Comparison of ENCODE assay signal across 11 cellular contexts in the genomic region with DNA sequence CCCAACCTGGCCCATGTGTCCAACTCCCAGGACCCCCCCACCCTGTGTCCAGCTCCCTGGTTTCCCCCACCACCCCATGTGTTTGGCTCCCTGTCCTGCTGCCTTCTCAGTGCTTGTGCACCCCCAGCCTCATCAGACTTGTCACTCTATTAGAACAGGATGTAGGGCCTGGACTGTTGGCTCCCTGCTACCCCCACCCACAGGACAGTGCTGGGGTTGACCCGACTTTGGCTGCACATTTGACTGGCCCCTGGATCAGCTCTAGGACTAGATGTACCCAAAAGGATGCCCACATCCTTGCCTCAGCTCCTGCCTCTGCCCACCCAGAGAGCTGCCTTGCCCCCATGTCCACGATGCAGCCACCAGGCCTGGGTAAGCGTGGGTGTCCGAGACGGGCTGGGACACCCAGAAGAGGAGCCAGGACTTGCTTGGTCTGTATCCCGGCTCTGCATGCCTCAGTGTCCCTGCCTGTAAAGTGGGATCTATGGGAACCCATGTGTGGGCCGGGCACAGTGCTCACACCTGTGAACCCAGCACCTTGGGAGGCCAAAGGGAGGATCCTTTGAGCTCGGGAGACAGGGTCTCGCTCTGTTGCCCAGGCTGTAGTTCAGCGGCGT. TPM values are rescaled to one million over a fixed set of nuclear protein-coding genes. Genes with fewer than 3 reads are reported as not detected.
DNase-seq lines count a peak whose midpoint lies in the region; ATAC-seq, FAIRE-seq and TF ChIP-seq lines count a peak whose summit lies in the region.
"Had no signal": no experiment of that assay in that cellular context is flagged by ENCODE, and none has a peak within 500 bp of the region (broad histone marks: within the 10 kb centered on the region; RNA-seq: fewer than 3 reads in every experiment).

No MANE protein-coding gene starts in this region.

- no peak for DNase-seq in activated CD4-positive, alpha-beta T cell treated with anti-CD3 and anti-CD28 coated beads for 36 hours
- no peak for DNase-seq in activated CD4-positive, alpha-beta T cell treated with anti-CD3 and anti-CD28 coated beads, Interleukin-2, amount 50 U/mL, for 4 hours
- DNase-seq in HCT116 (ENCODE audit: low read depth, low spot score): no peak
- DNase-seq in astrocyte (ENCODE audit: low read depth): no peak
- peak; percentile 57 for DNase-seq in osteoblast (ENCODE audit: insufficient read length, low spot score, missing footprints)
- DNase-seq in head of caudate nucleus: no peak
- no peak for DNase-seq in activated effector memory CD4-positive, alpha-beta T cell treated with Interleukin-2 at 50 U/mL for 16 hours
- DNase-seq: esophagus squamous epithelium had no signal

- no peaks in the 10 kb centered on the region for H4K20me1 ChIP-seq in HCT116 (ENCODE audit: insufficient read depth)
- no peaks in the 10 kb centered on the region for H4K20me1 ChIP-seq in astrocyte (ENCODE audit: insufficient read depth, low read length)
- no peaks in the 10 kb centered on the region for H4K20me1 ChIP-seq in osteoblast (ENCODE audit: insufficient read depth, low read length)

- no peaks in the 10 kb centered on the region for H3K27me3 Mint-ChIP-seq in activated CD4-positive, alpha-beta T cell treated with anti-CD3 and anti-CD28 coated beads for 36 hours
- no peaks in the 10 kb centered on the region for H3K27me3 Mint-ChIP-seq in astrocyte (ENCODE audit: low read depth, unreplicated experiment)

- TF ChIP-seq CTCF in HCT116 (IDR thresholded peaks at IDR 0.05 in 2 of 3, conservative IDR thresholded peaks at IDR 0.05 in 1 of 3; ENCODE audit: borderline replicate concordance in 1 of 3, insufficient read depth in 1 of 3, low read depth in 2 of 3, low read length in 2 of 3) (0 out of 6 replicates have a peak, but pooled peaks of 1 of the 3 experiments have one; percentile 2), astrocyte (IDR thresholded peaks at IDR 0.05; ENCODE audit: insufficient read depth, low read depth, low read length) (no peak), osteoblast (IDR thresholded peaks at IDR 0.05; ENCODE audit: extremely low read depth, low read depth, low read length) (no peak)

- ATAC-seq in activated CD4-positive, alpha-beta T cell treated with anti-CD3 and anti-CD28 coated beads for 36 hours: no peak
- ATAC-seq in HCT116: no peak
- no peak for ATAC-seq in GM18519 (IDR thresholded peaks at IDR 0.05; ENCODE audit: low FRiP score, unreplicated experiment)

- no peak overlapping the region for H2AFZ ChIP-seq in HCT116 (ENCODE audit: low read depth, low read length, poor library complexity, severe bottlenecking)
- no peak overlapping the region for H2AFZ ChIP-seq in astrocyte (ENCODE audit: low read depth, low read length)
- H2AFZ ChIP-seq in osteoblast (ENCODE audit: low read length): no peak overlapping the region

- no peaks in the 10 kb centered on the region for H3K36me3 Mint-ChIP-seq in activated CD4-positive, alpha-beta T cell treated with anti-CD3 and anti-CD28 coated beads for 36 hours (ENCODE audit: low read depth)
- no peaks in the 10 kb centered on the region for H3K36me3 Mint-ChIP-seq in astrocyte (ENCODE audit: low read depth, unreplicated experiment)

- H3K4me3 Mint-ChIP-seq in activated CD4-positive, alpha-beta T cell treated with anti-CD3 and anti-CD28 coated beads for 36 hours: peak overlapping the region; percentile 75
- peak overlapping the region; percentile 67 for H3K4me3 Mint-ChIP-seq in astrocyte (ENCODE audit: unreplicated experiment)

- H3K27me3 ChIP-seq in HCT116 (ENCODE audit: insufficient read depth, low read length) (no peaks in the 10 kb centered on the region), astrocyte (ENCODE audit: insufficient read depth, low read length) (no peaks in the 10 kb centered on the region), osteoblast (ENCODE audit: insufficient read depth, low read length) (no peaks in the 10 kb centered on the region)
- H3K27me3 ChIP-seq: tibial nerve had no signal

- TF ChIP-seq POLR2A in HCT116 (IDR thresholded peaks at IDR 0.05; ENCODE audit: borderline replicate concordance, extremely low read depth, insufficient read depth, insufficient read length): no peak

- TF ChIP-seq RAD21 in HCT116 (IDR thresholded peaks at IDR 0.05; ENCODE audit: low read depth): no peak

- peaks cover 50 to 79% of the 10 kb centered on the region in 2 experiments for H3K4me1 ChIP-seq in HCT116 (ENCODE audit: control insufficient read depth in 1 of 2, insufficient read depth in 2 of 2, low read length in 2 of 2)
- H3K4me1 ChIP-seq in astrocyte (ENCODE audit: insufficient read depth, low read length): peaks cover 47% of the 10 kb centered on the region
- peaks cover 40% of the 10 kb centered on the region for H3K4me1 ChIP-seq in osteoblast (ENCODE audit: insufficient read depth, low read length)

- intact Hi-C loops in activated CD4-positive, alpha-beta T cell treated with anti-CD3 and anti-CD28 coated beads for 36 hours (cut with DNase I, micrococcal nuclease): no loop called here
- intact Hi-C loops in HCT116 (cut with micrococcal nuclease): no loop called here
- intact Hi-C loops in head of caudate nucleus (cut with DNase I): no loop called here

- H3K36me3 ChIP-seq in HCT116 (ENCODE audit: control insufficient read depth in 1 of 2, insufficient read depth in 2 of 2, low read length in 2 of 2): no peaks in the 10 kb centered on the region; a peak in 1 of 4 replicates
- H3K36me3 ChIP-seq in astrocyte (ENCODE audit: insufficient read depth, low read length): no peaks in the 10 kb centered on the region
- H3K36me3 ChIP-seq in osteoblast (ENCODE audit: insufficient read depth, low read length): no peaks in the 10 kb centered on the region
- H3K36me3 ChIP-seq: esophagus squamous epithelium, tibial nerve had no signal

- BruUV-seq in HCT116 (replicated peaks; lab: Mats Ljungman, UMichigan): no TSS peak

- H3K27ac Mint-ChIP-seq in activated CD4-positive, alpha-beta T cell treated with anti-CD3 and anti-CD28 coated beads for 36 hours: no peak overlapping the region
- no peak overlapping the region for H3K27ac Mint-ChIP-seq in astrocyte (ENCODE audit: unreplicated experiment)

- H3K4me2 ChIP-seq in HCT116 (ENCODE audit: low read length) (peak overlapping the region; percentile 99), astrocyte (ENCODE audit: low read length) (no peak overlapping the region), osteoblast (ENCODE audit: insufficient read depth, low read length) (no peak overlapping the region)

- H3K79me2 ChIP-seq in HCT116 (ENCODE audit: insufficient read depth, low read length) (peaks cover 26% of the 10 kb centered on the region), astrocyte (ENCODE audit: insufficient read depth, low read length) (peaks cover 12% of the 10 kb centered on the region), osteoblast (ENCODE audit: insufficient read depth, low read length) (peaks cover 23% of the 10 kb centered on the region)

- H3K4me1 Mint-ChIP-seq in activated CD4-positive, alpha-beta T cell treated with anti-CD3 and anti-CD28 coated beads for 36 hours: peaks cover 39% of the 10 kb centered on the region
- H3K4me1 Mint-ChIP-seq in astrocyte (ENCODE audit: low read depth, unreplicated experiment): peaks cover 14% of the 10 kb centered on the region

- H3K4me3 ChIP-seq in HCT116 (replicated peaks in 1 of 2; ENCODE audit: low read depth in 1 of 2, low read length in 2 of 2): peak overlapping the region; percentile 83 to 95; a peak in 2 of 4 replicates
- H3K4me3 ChIP-seq in astrocyte (ENCODE audit: insufficient read depth, low read depth, low read length): no peak overlapping the region
- H3K4me3 ChIP-seq in osteoblast (ENCODE audit: insufficient read depth, low read length): no peak overlapping the region
- H3K4me3 ChIP-seq: mucosa of descending colon had no signal

- H3K27ac ChIP-seq in HCT116 (ENCODE audit: low read depth, low read length) (peak overlapping the region; percentile 98), astrocyte (ENCODE audit: low read depth, low read length) (no peak overlapping the region), osteoblast (ENCODE audit: low read depth, low read length) (no peak overlapping the region)

- no peak for FAIRE-seq in astrocyte (lab: Jason Lieb, UNC)

- no peaks in the 10 kb centered on the region for H3K9me2 ChIP-seq in HCT116 (ENCODE audit: insufficient read depth)

- CTCF ChIA-PET in activated CD4-positive, alpha-beta T cell treated with anti-CD3 and anti-CD28 coated beads for 36 hours (lab: Charles Lee): interaction anchor here (1.0 to 2.0 kb wide), 2 partner anchors 8 to 107 kb away, joined by 3 to 8 read pairs; no protein-coding TSS in a partner anchor
- CTCF ChIA-PET in HCT116 (lab: Charles Lee): interaction anchor here (1.1 kb wide), 1 partner anchor 15 kb away, joined by 3 read pairs; a partner anchor contains a TSS

- peak overlapping the region; percentile 97 for H3K9ac ChIP-seq in HCT116 (ENCODE audit: low read length)
- no peak overlapping the region for H3K9ac ChIP-seq in astrocyte (ENCODE audit: low read length)

- RAD21 ChIA-PET in HCT116 (lab: Charles Lee; ENCODE audit: low non-redundant PET in 1 of 2, low total read pairs in 2 of 2, uncharacterized antibody in 2 of 2, unreplicated experiment in 2 of 2): no interaction called here

- H3K9me3 Mint-ChIP-seq in activated CD4-positive, alpha-beta T cell treated with anti-CD3 and anti-CD28 coated beads for 36 hours (ENCODE audit: low read depth): no peaks in the 10 kb centered on the region
- H3K9me3 Mint-ChIP-seq in astrocyte (ENCODE audit: unreplicated experiment): no peaks in the 10 kb centered on the region

- POLR2A ChIA-PET in activated CD4-positive, alpha-beta T cell treated with anti-CD3 and anti-CD28 coated beads for 36 hours (lab: Charles Lee): no interaction called here
- POLR2A ChIA-PET in HCT116 (lab: Charles Lee): interaction anchor here (0.9 to 4.2 kb wide), 5 partner anchors 8 to 78 kb away, joined by 3 to 31 read pairs (median 4); a partner anchor contains a TSS

- no peaks in the 10 kb centered on the region for H3K9me3 ChIP-seq in HCT116 (ENCODE audit: control insufficient read depth in 1 of 2, insufficient read depth in 1 of 2, low read depth in 1 of 2, low read length in 2 of 2)
- H3K9me3 ChIP-seq in astrocyte (ENCODE audit: insufficient read depth, low read depth, low read length): no peaks in the 10 kb centered on the region
- H3K9me3 ChIP-seq in osteoblast (ENCODE audit: low read depth, low read length): no peaks in the 10 kb centered on the region
- H3K9me3 ChIP-seq: esophagus squamous epithelium, mucosa of descending colon, tibial nerve had no signal

RNA-seq across cellular contexts. Expression of a gene that starts 1.5 kb away (rescaled TPM):
- 10 to 100 TPM; 41.6 to 43.8 TPM for total RNA-seq in activated CD4-positive, alpha-beta T cell treated with anti-CD3 and anti-CD28 coated beads for 36 hours
- total RNA-seq in HCT116 (2021; ENCODE audit: unreplicated experiment): 143 TPM
- polyA plus RNA-seq in HCT116 (2012): 99.2 and 103 TPM in 2 replicates
- total RNA-seq in astrocyte: 19.9 and 20.4 TPM in 2 replicates
- total RNA-seq in osteoblast: 21.0 and 25.9 TPM in 2 replicates

RNA-seq across cellular contexts. Expression of a gene that starts 14.7 kb away (rescaled TPM):
- total RNA-seq in activated CD4-positive, alpha-beta T cell treated with anti-CD3 and anti-CD28 coated beads for 36 hours: 100 to 1,000 TPM in 1 of 2 experiments, 10 to 100 TPM in 1; 93.2 to 157 TPM
- total RNA-seq in HCT116 (2021; ENCODE audit: unreplicated experiment) (445 TPM), astrocyte (292 and 385 TPM in 2 replicates), osteoblast (129 and 222 TPM in 2 replicates)
- polyA plus RNA-seq in HCT116 (2012): 422 and 492 TPM in 2 replicates

RNA-seq across cellular contexts. Expression of a gene that starts 59.4 kb away (rescaled TPM):
- total RNA-seq in activated CD4-positive, alpha-beta T cell treated with anti-CD3 and anti-CD28 coated beads for 36 hours: 100 to 1,000 TPM; 118 to 182 TPM
- total RNA-seq in HCT116 (2021; ENCODE audit: unreplicated experiment) (176 TPM), astrocyte (146 and 153 TPM in 2 replicates), osteoblast (45.4 and 50.3 TPM in 2 replicates)
- polyA plus RNA-seq in HCT116 (2012): 184 and 197 TPM in 2 replicates

Comparison
In these comparisons a context has a peak if more than half of its experiments do, and no peak if none do; other contexts are left out.
1. H3K4me3 ChIP-seq: peak in HCT116 (2 of 2); none in astrocyte (single experiment) and osteoblast (single experiment).